ENCODE assay signal across 8 cellular contexts in the genomic region with DNA sequence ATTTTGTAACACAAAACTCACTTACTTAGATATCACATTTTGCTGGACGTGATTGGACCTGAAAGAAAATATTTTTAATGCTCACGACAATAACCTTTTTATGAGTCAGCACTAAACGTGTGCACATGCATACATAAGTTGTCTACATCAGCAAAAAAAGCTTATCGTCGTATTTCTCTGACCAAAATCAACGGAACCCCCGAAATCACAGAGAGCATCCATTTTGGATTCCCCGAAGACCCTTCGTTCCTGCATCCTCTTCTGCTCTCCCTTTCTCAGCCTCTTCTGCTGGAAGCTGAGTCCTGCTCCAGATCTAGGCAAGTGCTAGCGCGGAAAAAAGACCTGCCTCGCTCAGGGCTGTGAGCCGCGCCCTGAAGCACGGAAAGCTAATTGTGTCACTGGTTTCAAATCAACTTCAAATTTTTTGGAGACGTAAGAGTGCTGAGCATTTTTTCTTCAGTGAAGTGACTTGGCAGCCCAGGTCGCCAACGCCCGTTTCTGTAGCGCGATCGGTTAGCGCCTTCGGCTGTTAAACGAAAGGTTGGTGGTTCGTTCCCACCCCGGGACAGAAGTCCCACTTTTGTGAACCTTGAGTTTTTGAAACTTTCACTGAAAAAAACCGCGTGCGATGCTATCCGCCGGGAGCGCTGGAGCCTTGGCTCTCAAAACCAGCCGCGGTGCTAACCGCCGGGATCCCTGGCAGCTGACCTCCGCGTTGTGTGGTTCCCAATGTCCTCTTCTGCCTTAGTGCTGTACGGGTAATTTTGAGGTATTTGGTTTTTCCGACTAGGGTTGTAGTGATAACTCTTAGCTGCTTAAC. TPM values are rescaled to one million over a fixed set of nuclear protein-coding genes. Genes with fewer than 3 reads are reported as not detected.
DNase-seq lines count a peak whose midpoint lies in the region; ATAC-seq and TF ChIP-seq lines count a peak whose summit lies in the region.
"Not testable (repeated sequence)": the region's sequence is repeated elsewhere in the genome, so short reads cannot be mapped to it uniquely, and the experiment has no call there.

No MANE protein-coding gene starts in this region.

- H3K36me3 ChIP-seq in lung (ENCODE audit: control insufficient read depth in 2 of 2, insufficient read depth in 2 of 2, low read length in 2 of 2), result not testable (repeated sequence)

- H3K4me3 ChIP-seq in epithelial cell of proximal tubule (ENCODE audit: low read depth, low read length), result peak overlapping the region; percentile 54
- not testable (repeated sequence) for H3K4me3 ChIP-seq in lung

- not testable (repeated sequence) for H3K4me1 ChIP-seq in lung (ENCODE audit: control insufficient read depth in 2 of 2, insufficient read depth in 2 of 2, low read length in 2 of 2)

- not testable (repeated sequence) for H3K9me3 ChIP-seq in lung (ENCODE audit: control insufficient read depth in 2 of 2, insufficient read depth in 1 of 2, low read length in 1 of 2)

- DNase-seq in A172 (ENCODE audit: low spot score) (peak; percentile 87), RPMI8226 (peak; percentile 92), lung (ENCODE audit: low spot score) (peak; percentile 67)
- DNase-seq in activated T-helper 1 cell treated with anti-CD3 and anti-CD28 coated beads, Interleukin-2, amount 50 U/mL, for 16 hours (ENCODE audit: low read depth in 1 of 2, low spot score in 1 of 2), result peak; percentile 55 to 62
- DNase-seq in epithelial cell of proximal tubule (ENCODE audit: low read depth), result not testable (repeated sequence)
- peak; percentile 89 for DNase-seq in stimulated activated CD4-positive, alpha-beta T cell treated with anti-CD3 and anti-CD28 coated beads, Interleukin-15, amount 100 ng/mL, for 24 hours

- H3K27me3 ChIP-seq in lung (ENCODE audit: control insufficient read depth, insufficient read depth), result not testable (repeated sequence)

- WGBS in lung, 2 donors, result 1 to 4% methylated on average over 40 to 41 of the region's 41 CpGs

- not testable (repeated sequence) for H3K27ac ChIP-seq in lung (ENCODE audit: low read depth in 1 of 2, low read length in 1 of 2)

- ATAC-seq in GM18520 (IDR thresholded peaks at IDR 0.05; ENCODE audit: unreplicated experiment) (peak; percentile 33), HG03521 (IDR thresholded peaks at IDR 0.05; ENCODE audit: unreplicated experiment) (peak; percentile 43), lung (ENCODE audit: insufficient read depth, low FRiP score) (peak; percentile 55)

- TF ChIP-seq CTCF in epithelial cell of proximal tubule (conservative IDR thresholded peaks at IDR 0.05; ENCODE audit: low read depth, low read length); lung (IDR thresholded peaks at IDR 0.05; ENCODE audit: control extremely low read depth, extremely low read depth): not testable (repeated sequence)

RNA-seq across cellular contexts. Expression of gene FCGR3B, which starts 9.6 kb away (rescaled TPM):
- not detected in 2 replicates for total RNA-seq in A172 (2014; rRNA removed; shearing (Covaris generic))
- not detected in 2 replicates for total RNA-seq in epithelial cell of proximal tubule
- total RNA-seq in lung, result 10 to 100 TPM in 1 of 2 donors, 1 to 10 TPM in 1; 9.9 to 15.7 TPM
- polyA plus RNA-seq in lung, result 10 to 100 TPM in 1 of 2 donors, 1 to 10 TPM in 1; 1.8 to 79.0 TPM

RNA-seq across cellular contexts. Expression of gene FCGR2B, which starts 41.6 kb away (rescaled TPM):
- total RNA-seq in A172 (2014; rRNA removed; shearing (Covaris generic)), result not detected in 2 replicates
- total RNA-seq in epithelial cell of proximal tubule, result not detected in 2 replicates
- 10 to 100 TPM in 1 of 2 donors, 1 to 10 TPM in 1; 6.8 to 12.3 TPM for total RNA-seq in lung
- 10 to 100 TPM in 1 of 2 donors, 1 to 10 TPM in 1; 9.0 to 12.0 TPM for polyA plus RNA-seq in lung

Comparison
In these comparisons a context has a peak if more than half of its experiments do, and no peak if none do; other contexts are left out.
1. RNA of gene FCGR3B, which starts 9.6 kb away (total RNA-seq): 9.9 to 15.7 TPM in lung; not detected in A172 and not detected in epithelial cell of proximal tubule; every median in the first group is over 10 times any median in the second.
2. Peak in every context shown above with its lines, with median percentiles within 50 percentile points of each other: ATAC-seq.